Comparison of ENCODE assay signal across 19 cellular contexts in the genomic region with DNA sequence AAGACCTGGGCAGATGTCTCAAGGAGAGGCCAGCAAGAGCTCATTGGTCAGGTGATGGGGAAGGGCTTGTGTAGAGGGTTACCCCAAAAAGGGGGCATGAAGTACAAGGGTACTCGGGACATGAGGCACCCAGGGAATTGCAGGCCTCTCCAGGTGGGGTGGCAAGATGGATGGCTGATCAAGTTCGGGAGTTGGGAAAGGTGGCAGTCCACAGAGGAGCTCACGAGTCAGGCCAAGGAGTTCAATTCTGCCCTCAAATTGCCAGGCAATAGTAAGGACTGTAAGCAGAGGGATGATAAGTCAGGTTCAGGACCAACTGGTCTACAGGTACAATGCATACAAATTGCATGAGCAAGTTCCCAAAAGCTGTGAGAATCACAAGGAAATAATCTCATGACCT.
"Had no signal": no experiment of that assay in that cellular context is flagged by ENCODE, and none has a peak within 500 bp of the region (broad histone marks: within the 10 kb centered on the region; RNA-seq: fewer than 3 reads in every experiment).

No MANE protein-coding gene starts in this region.

- ATAC-seq: HepG2 had no signal

- H3K9me2 ChIP-seq: SK-N-SH had no signal

- H3K9ac ChIP-seq: KMS-11, SK-N-SH had no signal

- DNase-seq: IMR-90, Kasumi-1, MM.1S, NCI-H1092 treated with DMSO at 0.1 percent for 48 hours, NCI-H1436, NCI-H187, NCI-H2029, NCI-H2081 treated with DMSO at 0.1 percent for 48 hours, NCI-H2171, NCI-H226, NCI-H446, NCI-H510A, NCI-H524 treated with DMSO at 0.1 percent for 48 hours, NCI-H774, SHP77, SK-N-SH had no signal

- H3K4me2 ChIP-seq: KMS-11, SK-N-SH had no signal

- H3K27ac ChIP-seq: KMS-11, RWPE1 had no signal

- H3K9me3 ChIP-seq: SK-N-SH had no signal
